Comparison of ENCODE assay signal across 11 cellular contexts in the genomic region with DNA sequence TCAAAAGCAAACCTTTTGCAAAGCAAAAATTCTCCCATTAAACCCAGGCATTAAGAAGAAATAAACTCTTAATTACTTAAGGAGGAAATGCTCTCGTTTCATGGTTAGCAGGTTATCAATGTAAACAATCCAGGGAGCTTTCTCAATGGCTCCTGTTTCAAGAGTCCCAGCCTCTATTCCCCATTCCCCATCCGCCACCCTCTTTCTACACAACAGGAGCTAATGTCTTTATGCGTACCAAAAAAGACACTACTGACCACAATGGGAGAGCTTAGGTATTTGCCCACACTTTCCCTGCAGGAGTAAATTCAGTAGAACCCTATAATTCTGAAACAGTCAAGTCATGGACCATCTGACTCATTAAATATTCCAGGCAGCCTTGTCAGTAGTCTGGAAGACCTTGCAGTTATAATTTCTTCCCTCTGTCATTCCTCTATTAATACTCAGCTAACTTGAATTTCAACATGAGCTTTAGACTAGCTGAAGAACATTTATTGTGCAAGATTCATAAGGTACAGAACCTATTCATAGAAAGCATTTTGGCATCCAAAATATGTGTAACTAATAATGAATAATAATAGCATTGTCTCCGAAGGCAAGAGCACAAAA. TPM values are rescaled to one million over a fixed set of nuclear protein-coding genes. Genes with fewer than 3 reads are reported as not detected.
DNase-seq lines count a peak whose midpoint lies in the region; ATAC-seq and TF ChIP-seq lines count a peak whose summit lies in the region.
"Had no signal": no experiment of that assay in that cellular context is flagged by ENCODE, and none has a peak within 500 bp of the region (broad histone marks: within the 10 kb centered on the region; RNA-seq: fewer than 3 reads in every experiment).

No MANE protein-coding gene starts in this region.

- DNase-seq in AG20443 (ENCODE audit: low spot score) (peak; percentile 73), PC-9 (peak; percentile 34 to 97), fibroblast of lung (ENCODE audit: low read depth in 2 of 2) (peak; percentile 76 to 96), psoas muscle (no peak), tibial nerve (ENCODE audit: low spot score in 2 of 2) (no peak), COLO668 (lab: John Stamatoyannopoulos, UW; ENCODE audit: unreplicated experiment) (no peak), endothelial cell (ENCODE audit: low spot score) (no peak)
- DNase-seq: effector memory CD8-positive, alpha-beta T cell; SHP77 treated with DMSO at 0.1 percent for 48 hours; stimulated activated CD8-positive, alpha-beta memory T cell treated with anti-CD3 and anti-CD28 coated beads, Interleukin-4, amount 100 ng/mL, for 48 hours had no signal

- peak; percentile 92 to 98 (median 98) for ATAC-seq in psoas muscle
- no peak for ATAC-seq in activated T-helper 17 cell treated with anti-CD3 and anti-CD28 coated beads, Interleukin-2, amount 50 U/mL, for 72 hours (replicated peaks)
- ATAC-seq: effector memory CD8-positive, alpha-beta T cell had no signal

- peaks cover 3% of the 10 kb centered on the region for H3K9me3 Mint-ChIP-seq in activated T-helper 17 cell treated with anti-CD3 and anti-CD28 coated beads, Interleukin-2, amount 50 U/mL, for 72 hours
- H3K9me3 Mint-ChIP-seq in endothelial cell (ENCODE audit: unreplicated experiment) = no peaks in the 10 kb centered on the region

- no peak overlapping the region for H3K4me3 Mint-ChIP-seq in activated T-helper 17 cell treated with anti-CD3 and anti-CD28 coated beads, Interleukin-2, amount 50 U/mL, for 72 hours
- H3K4me3 Mint-ChIP-seq in endothelial cell (ENCODE audit: unreplicated experiment) = no peak overlapping the region
- H3K4me3 Mint-ChIP-seq: effector memory CD8-positive, alpha-beta T cell had no signal

- peaks cover 37% of the 10 kb centered on the region for H3K4me1 ChIP-seq in PC-9 (replicated peaks; ENCODE audit: insufficient read depth)
- peaks cover 9% of the 10 kb centered on the region for H3K4me1 ChIP-seq in fibroblast of lung (ENCODE audit: control insufficient read depth, extremely low read depth, insufficient read depth, low read length)
- no peaks in the 10 kb centered on the region for H3K4me1 ChIP-seq in psoas muscle
- H3K4me1 ChIP-seq in tibial nerve = peaks cover 0 to 8% (median 0%) of the 10 kb centered on the region in 4 donors

- H4K20me1 ChIP-seq in PC-9 (ENCODE audit: insufficient read depth) (no peaks in the 10 kb centered on the region), fibroblast of lung (ENCODE audit: control insufficient read depth, extremely low read depth, insufficient read depth, low read length) (no peaks in the 10 kb centered on the region)

- H3K36me3 Mint-ChIP-seq in activated T-helper 17 cell treated with anti-CD3 and anti-CD28 coated beads, Interleukin-2, amount 50 U/mL, for 72 hours (ENCODE audit: low read depth) = no peaks in the 10 kb centered on the region
- H3K36me3 Mint-ChIP-seq in endothelial cell (ENCODE audit: low read depth, unreplicated experiment) = no peaks in the 10 kb centered on the region

- no peak for TF ChIP-seq EP300 in tibial nerve (IDR thresholded peaks at IDR 0.05)

- no peak overlapping the region for H3K27ac Mint-ChIP-seq in activated T-helper 17 cell treated with anti-CD3 and anti-CD28 coated beads, Interleukin-2, amount 50 U/mL, for 72 hours
- no peak overlapping the region for H3K27ac Mint-ChIP-seq in endothelial cell (ENCODE audit: unreplicated experiment)
- H3K27ac Mint-ChIP-seq: effector memory CD8-positive, alpha-beta T cell had no signal

- no peak overlapping the region for H3K9ac ChIP-seq in fibroblast of lung (ENCODE audit: insufficient read depth, low read length)

- no peak overlapping the region for H3K4me3 ChIP-seq in PC-9
- H3K4me3 ChIP-seq in fibroblast of lung (replicated peaks in 1 of 4; ENCODE audit: control extremely low read depth in 1 of 4, insufficient read depth in 1 of 4, low read depth in 3 of 4, low read length in 4 of 4) = no peak overlapping the region
- H3K4me3 ChIP-seq in psoas muscle = no peak overlapping the region
- no peak overlapping the region for H3K4me3 ChIP-seq in tibial nerve

- peaks cover 15% of the 10 kb centered on the region for H3F3A ChIP-seq in PC-9 (ENCODE audit: insufficient read depth, low read depth)

- H3K36me3 ChIP-seq in PC-9 (ENCODE audit: low read depth) (no peaks in the 10 kb centered on the region), fibroblast of lung (ENCODE audit: control insufficient read depth, insufficient read depth, low read length) (no peaks in the 10 kb centered on the region), psoas muscle (ENCODE audit: insufficient read depth in 1 of 2, low read depth in 1 of 2) (no peaks in the 10 kb centered on the region), tibial nerve (no peaks in the 10 kb centered on the region)

- no peaks in the 10 kb centered on the region for H3K9me2 ChIP-seq in PC-9 (ENCODE audit: insufficient read depth)

- intact Hi-C loops in PC-9 (cut with micrococcal nuclease; ENCODE audit: unreplicated experiment) (loop anchor here (1.0 to 5.0 kb wide), 6 partner anchors 8 to 159 kb away; no protein-coding TSS in a partner anchor), psoas muscle (cut with DNase I) (no loop called here)

- no peak for TF ChIP-seq POLR2A in tibial nerve (IDR thresholded peaks at IDR 0.05)

- POLR2A ChIA-PET in PC-9 (lab: Charles Lee; ENCODE audit: unreplicated experiment) = interaction anchor here (0.5 to 0.9 kb wide), 7 partner anchors 9 to 122 kb away, joined by 3 to 8 read pairs (median 5); no protein-coding TSS in a partner anchor

- CTCF ChIA-PET in PC-9 (lab: Charles Lee) = interaction anchor here (0.6 kb wide), 1 partner anchor 36 kb away, joined by 3 read pairs; no protein-coding TSS in a partner anchor

- H3K4me2 ChIP-seq in PC-9 (peak overlapping the region; percentile 67; the same call in 1 of the 2 replicates), fibroblast of lung (ENCODE audit: extremely low read depth, insufficient read depth, low read length) (no peak overlapping the region)

- no TSS peak for BruUV-seq in PC-9 (replicated peaks; lab: Mats Ljungman, UMichigan)

- H3K27me3 Mint-ChIP-seq in activated T-helper 17 cell treated with anti-CD3 and anti-CD28 coated beads, Interleukin-2, amount 50 U/mL, for 72 hours = no peaks in the 10 kb centered on the region
- H3K27me3 Mint-ChIP-seq in endothelial cell (ENCODE audit: unreplicated experiment) = no peaks in the 10 kb centered on the region
- H3K27me3 Mint-ChIP-seq: effector memory CD8-positive, alpha-beta T cell had no signal

- no peaks in the 10 kb centered on the region for H3K27me3 ChIP-seq in PC-9 (ENCODE audit: insufficient read depth, low read depth)
- no peaks in the 10 kb centered on the region for H3K27me3 ChIP-seq in fibroblast of lung (ENCODE audit: control insufficient read depth, insufficient read depth, low read length)
- no peaks in the 10 kb centered on the region for H3K27me3 ChIP-seq in psoas muscle (ENCODE audit: insufficient read depth in 3 of 3, low read length in 2 of 3)
- no peaks in the 10 kb centered on the region for H3K27me3 ChIP-seq in tibial nerve

- H3K4me1 Mint-ChIP-seq in activated T-helper 17 cell treated with anti-CD3 and anti-CD28 coated beads, Interleukin-2, amount 50 U/mL, for 72 hours = no peaks in the 10 kb centered on the region
- peaks cover 7% of the 10 kb centered on the region for H3K4me1 Mint-ChIP-seq in endothelial cell (ENCODE audit: unreplicated experiment)

- peak overlapping the region; percentile 68 for H3K27ac ChIP-seq in PC-9
- peak overlapping the region; percentile 76 for H3K27ac ChIP-seq in fibroblast of lung (ENCODE audit: insufficient read depth, low read length)
- H3K27ac ChIP-seq in psoas muscle = no peak overlapping the region
- no peak overlapping the region for H3K27ac ChIP-seq in tibial nerve

- WGBS in psoas muscle, 3 donors = 72 to 73% (median 72%) methylated on average over 4 of the region's 4 CpGs
- whole genome bisulfite sequencing in tibial nerve, 2 donors = 72 to 78% methylated on average over 4 of the region's 4 CpGs

- TF ChIP-seq CTCF in PC-9 (conservative IDR thresholded peaks at IDR 0.05) = no peak
- TF ChIP-seq CTCF in fibroblast of lung (conservative IDR thresholded peaks at IDR 0.05 in 1 of 2, IDR thresholded peaks at IDR 0.05 in 1 of 2; ENCODE audit: low read depth in 1 of 2, low read length in 2 of 2) = no peak
- no peak for TF ChIP-seq CTCF in psoas muscle (IDR thresholded peaks at IDR 0.05)
- TF ChIP-seq CTCF in tibial nerve (IDR thresholded peaks at IDR 0.05) = no peak
- no peak for TF ChIP-seq CTCF in endothelial cell (IDR thresholded peaks at IDR 0.05; ENCODE audit: unreplicated experiment)

- H3K9me3 ChIP-seq in PC-9 (ENCODE audit: insufficient read depth, low read depth) = no peaks in the 10 kb centered on the region; the same call in 1 of the 2 replicates
- H3K9me3 ChIP-seq in fibroblast of lung (ENCODE audit: control insufficient read depth, insufficient read depth, low read depth, low read length) = no peaks in the 10 kb centered on the region
- no peaks in the 10 kb centered on the region for H3K9me3 ChIP-seq in psoas muscle
- H3K9me3 ChIP-seq in tibial nerve = no peaks in the 10 kb centered on the region

- H3K79me2 ChIP-seq in PC-9 (ENCODE audit: low read depth) (no peaks in the 10 kb centered on the region), fibroblast of lung (ENCODE audit: control insufficient read depth, insufficient read depth, low read length) (no peaks in the 10 kb centered on the region)

- H2AFZ ChIP-seq in PC-9 = no peak overlapping the region
- no peak overlapping the region for H2AFZ ChIP-seq in fibroblast of lung (ENCODE audit: low read length)

RNA-seq across cellular contexts. Expression of a gene that starts 48.6 kb away (rescaled TPM):
- total RNA-seq in PC-9 (2021) (6.5 and 13.5 TPM in 2 replicates), fibroblast of lung (74.0 and 109 TPM in 2 replicates), psoas muscle (1 to 10 TPM; 2.3 to 4.9 (median 3.3) TPM), tibial nerve (10 to 100 TPM in 1 of 4 donors, 1 to 10 TPM in 3; 8.1 to 22.9 (median 9.3) TPM), endothelial cell (ENCODE audit: unreplicated experiment) (0.80 TPM)
- polyA plus RNA-seq in fibroblast of lung (16.0 and 17.4 TPM in 2 replicates), psoas muscle (under 1 TPM; 0.20 to 0.39 (median 0.27) TPM)
- 10.2 and 11.3 TPM in 2 replicates for polyA plus RNA-seq in fibroblast of lung (2012)
- 16.0 and 19.7 TPM in 2 replicates for polyA minus RNA-seq in fibroblast of lung (ENCODE audit: low replicate concordance)
- total RNA-seq in activated T-helper 17 cell treated with anti-CD3 and anti-CD28 coated beads, Interleukin-2, amount 50 U/mL, for 72 hours = under 1 TPM in 1 of 2 donors, not detected in 1; 0.45 TPM

Comparison
In these comparisons a context has a peak if more than half of its experiments do, and no peak if none do; other contexts are left out.
1. DNase-seq: peak in AG20443 (single experiment), PC-9 (2 of 2) and fibroblast of lung (2 of 2); none in psoas muscle (0 of 2), tibial nerve (0 of 2), COLO668 (single experiment) and endothelial cell (single experiment).
2. H3K27ac ChIP-seq: peak in PC-9 (single experiment) and fibroblast of lung (single experiment); none in psoas muscle (single experiment) and tibial nerve (0 of 4).